In genomic region chr6:137334884-137335283, GRCh38 we compare ENCODE assay signal across 9 cellular contexts.
"Had no signal": no experiment of that assay in that cellular context is flagged by ENCODE, and none has a peak within 500 bp of the region (broad histone marks: within the 10 kb centered on the region; RNA-seq: fewer than 3 reads in every experiment).

No MANE protein-coding gene starts in this region.

- H3K9me3 Mint-ChIP-seq: HFFc6, IgD-negative memory B cell had no signal

- H3K4me1 Mint-ChIP-seq: IgD-negative memory B cell had no signal

- H3K4me3 Mint-ChIP-seq: HFFc6, IgD-negative memory B cell had no signal

- H3K27ac ChIP-seq: GM23248, HL-60 had no signal

- ATAC-seq: HCT116, HepG2 had no signal

- H3K9ac ChIP-seq: GM23248 had no signal

- H3K27ac Mint-ChIP-seq: HFFc6, IgD-negative memory B cell had no signal

- H2AFZ ChIP-seq: GM23248 had no signal

- DNase-seq: GM23248, H7, HFFc6, KG1 had no signal

- H3K36me3 ChIP-seq: HAP-1 had no signal

- FAIRE-seq: HepG2 had no signal

- H3K4me1 ChIP-seq: HAP-1 had no signal

- H3K36me3 Mint-ChIP-seq: IgD-negative memory B cell had no signal

- H3K9me3 ChIP-seq: HAP-1 had no signal

- H3K4me3 ChIP-seq: GM23248, HAP-1 had no signal
